Comparison of ENCODE assay signal across 2 cellular contexts in genomic region chr3:66038384-66038725, GRCh38.
TF ChIP-seq lines count a peak whose summit lies in the region.

No MANE protein-coding gene starts in this region.

TF ChIP-seq in K562, 482 proteins besides CTCF, POLR2A, EP300 and RAD21 (continued from another document):
- TF ChIP-seq, protein P1, sequence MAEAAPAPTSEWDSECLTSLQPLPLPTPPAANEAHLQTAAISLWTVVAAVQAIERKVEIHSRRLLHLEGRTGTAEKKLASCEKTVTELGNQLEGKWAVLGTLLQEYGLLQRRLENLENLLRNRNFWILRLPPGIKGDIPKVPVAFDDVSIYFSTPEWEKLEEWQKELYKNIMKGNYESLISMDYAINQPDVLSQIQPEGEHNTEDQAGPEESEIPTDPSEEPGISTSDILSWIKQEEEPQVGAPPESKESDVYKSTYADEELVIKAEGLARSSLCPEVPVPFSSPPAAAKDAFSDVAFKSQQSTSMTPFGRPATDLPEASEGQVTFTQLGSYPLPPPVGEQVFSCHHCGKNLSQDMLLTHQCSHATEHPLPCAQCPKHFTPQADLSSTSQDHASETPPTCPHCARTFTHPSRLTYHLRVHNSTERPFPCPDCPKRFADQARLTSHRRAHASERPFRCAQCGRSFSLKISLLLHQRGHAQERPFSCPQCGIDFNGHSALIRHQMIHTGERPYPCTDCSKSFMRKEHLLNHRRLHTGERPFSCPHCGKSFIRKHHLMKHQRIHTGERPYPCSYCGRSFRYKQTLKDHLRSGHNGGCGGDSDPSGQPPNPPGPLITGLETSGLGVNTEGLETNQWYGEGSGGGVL (CRISPR knock-in tag; IDR thresholded peaks at IDR 0.05) = no peak
- TF ChIP-seq NFATC3 (IDR thresholded peaks at IDR 0.05) = peak; percentile 90
- TF ChIP-seq, protein P2, sequence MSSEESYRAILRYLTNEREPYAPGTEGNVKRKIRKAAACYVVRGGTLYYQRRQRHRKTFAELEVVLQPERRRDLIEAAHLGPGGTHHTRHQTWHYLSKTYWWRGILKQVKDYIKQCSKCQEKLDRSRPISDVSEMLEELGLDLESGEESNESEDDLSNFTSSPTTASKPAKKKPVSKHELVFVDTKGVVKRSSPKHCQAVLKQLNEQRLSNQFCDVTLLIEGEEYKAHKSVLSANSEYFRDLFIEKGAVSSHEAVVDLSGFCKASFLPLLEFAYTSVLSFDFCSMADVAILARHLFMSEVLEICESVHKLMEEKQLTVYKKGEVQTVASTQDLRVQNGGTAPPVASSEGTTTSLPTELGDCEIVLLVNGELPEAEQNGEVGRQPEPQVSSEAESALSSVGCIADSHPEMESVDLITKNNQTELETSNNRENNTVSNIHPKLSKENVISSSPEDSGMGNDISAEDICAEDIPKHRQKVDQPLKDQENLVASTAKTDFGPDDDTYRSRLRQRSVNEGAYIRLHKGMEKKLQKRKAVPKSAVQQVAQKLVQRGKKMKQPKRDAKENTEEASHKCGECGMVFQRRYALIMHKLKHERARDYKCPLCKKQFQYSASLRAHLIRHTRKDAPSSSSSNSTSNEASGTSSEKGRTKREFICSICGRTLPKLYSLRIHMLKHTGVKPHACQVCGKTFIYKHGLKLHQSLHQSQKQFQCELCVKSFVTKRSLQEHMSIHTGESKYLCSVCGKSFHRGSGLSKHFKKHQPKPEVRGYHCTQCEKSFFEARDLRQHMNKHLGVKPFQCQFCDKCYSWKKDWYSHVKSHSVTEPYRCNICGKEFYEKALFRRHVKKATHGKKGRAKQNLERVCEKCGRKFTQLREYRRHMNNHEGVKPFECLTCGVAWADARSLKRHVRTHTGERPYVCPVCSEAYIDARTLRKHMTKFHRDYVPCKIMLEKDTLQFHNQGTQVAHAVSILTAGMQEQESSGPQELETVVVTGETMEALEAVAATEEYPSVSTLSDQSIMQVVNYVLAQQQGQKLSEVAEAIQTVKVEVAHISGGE (CRISPR knock-in tag; IDR thresholded peaks at IDR 0.05) = peak in 1 of 3 experiments; percentile 17; a peak in 1 of 6 replicates

TF ChIP-seq in liver, 16 proteins besides CTCF, POLR2A, EP300 and RAD21 (continued from another document):
- TF ChIP-seq, protein P3, sequence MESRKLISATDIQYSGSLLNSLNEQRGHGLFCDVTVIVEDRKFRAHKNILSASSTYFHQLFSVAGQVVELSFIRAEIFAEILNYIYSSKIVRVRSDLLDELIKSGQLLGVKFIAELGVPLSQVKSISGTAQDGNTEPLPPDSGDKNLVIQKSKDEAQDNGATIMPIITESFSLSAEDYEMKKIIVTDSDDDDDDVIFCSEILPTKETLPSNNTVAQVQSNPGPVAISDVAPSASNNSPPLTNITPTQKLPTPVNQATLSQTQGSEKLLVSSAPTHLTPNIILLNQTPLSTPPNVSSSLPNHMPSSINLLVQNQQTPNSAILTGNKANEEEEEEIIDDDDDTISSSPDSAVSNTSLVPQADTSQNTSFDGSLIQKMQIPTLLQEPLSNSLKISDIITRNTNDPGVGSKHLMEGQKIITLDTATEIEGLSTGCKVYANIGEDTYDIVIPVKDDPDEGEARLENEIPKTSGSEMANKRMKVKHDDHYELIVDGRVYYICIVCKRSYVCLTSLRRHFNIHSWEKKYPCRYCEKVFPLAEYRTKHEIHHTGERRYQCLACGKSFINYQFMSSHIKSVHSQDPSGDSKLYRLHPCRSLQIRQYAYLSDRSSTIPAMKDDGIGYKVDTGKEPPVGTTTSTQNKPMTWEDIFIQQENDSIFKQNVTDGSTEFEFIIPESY (IDR thresholded peaks at IDR 0.05) = no peak
- TF ChIP-seq EGR1 (IDR thresholded peaks at IDR 0.05; ENCODE audit: low read depth in 2 of 2) = no peak
- TF ChIP-seq JUND (IDR thresholded peaks at IDR 0.05) = no peak
- no peak for TF ChIP-seq FOXA2 (IDR thresholded peaks at IDR 0.05)
- TF ChIP-seq ATF3 (IDR thresholded peaks at IDR 0.05) = no peak
- no peak for TF ChIP-seq REST (IDR thresholded peaks at IDR 0.05)
- peak; percentile 84 to 91 for TF ChIP-seq HNF4A (conservative IDR thresholded peaks at IDR 0.05)
- TF ChIP-seq SP1 (IDR thresholded peaks at IDR 0.05) = no peak
- TF ChIP-seq TAF1 (conservative IDR thresholded peaks at IDR 0.05) = peak; percentile 58
- TF ChIP-seq FOXA1 (IDR thresholded peaks at IDR 0.05) = no peak
